22 cellular contexts compared by ENCODE assay signal in genomic region chr13:93744886-93745285, GRCh38.
"Had no signal": no experiment of that assay in that cellular context is flagged by ENCODE, and none has a peak within 500 bp of the region (broad histone marks: within the 10 kb centered on the region; RNA-seq: fewer than 3 reads in every experiment).

No MANE protein-coding gene starts in this region.

- H3K27me3 ChIP-seq: MG63 had no signal

- H3K9me3 ChIP-seq: MG63, SJSA1 had no signal

- H3K36me3 ChIP-seq: MG63, SJSA1 had no signal

- H3K27ac ChIP-seq: SJSA1, SK-N-MC had no signal

- H3K4me3 ChIP-seq: MG63, SJSA1, SK-N-MC had no signal

- FAIRE-seq: RCC 7860 had no signal

- DNase-seq: KBM-7, MG63, NCI-H1092, NCI-H1105 treated with DMSO at 0.1 percent for 48 hours, NCI-H1417 treated with DMSO at 0.1 percent for 48 hours, NCI-H146, NCI-H187, NCI-H2029, NCI-H2081 treated with DMSO at 0.1 percent for 48 hours, NCI-H2171, NCI-H226, NCI-H446, NCI-H510A, NCI-H524 treated with DMSO at 0.1 percent for 48 hours, NCI-H69, NCI-H774, Right ventricle myocardium superior, RPMI8226, SIG-M5 had no signal
